Comparison of ENCODE assay signal across 8 cellular contexts in genomic region chr3:184227481-184227935, GRCh38. TPM values are rescaled to one million over a fixed set of nuclear protein-coding genes. Genes with fewer than 3 reads are reported as not detected.
DNase-seq lines count a peak whose midpoint lies in the region; ATAC-seq and TF ChIP-seq lines count a peak whose summit lies in the region.

No MANE protein-coding gene starts in this region.

- H3K27ac Mint-ChIP-seq in CD4-positive, alpha-beta T cell: no peak overlapping the region
- no peak overlapping the region for H3K27ac Mint-ChIP-seq in activated T-cell treated with anti-CD3 and anti-CD28 coated beads, Interleukin-2, amount 50 U/mL, for 72 hours

- no peaks in the 10 kb centered on the region for H3F3A ChIP-seq in OCI-LY1 (ENCODE audit: insufficient read depth, low read length)

- no peak overlapping the region for H3K4me3 ChIP-seq in OCI-LY1 (ENCODE audit: low read depth, low read length, poor library complexity, severe bottlenecking)

- peaks cover 14% of the 10 kb centered on the region for H3K4me1 Mint-ChIP-seq in CD4-positive, alpha-beta T cell (ENCODE audit: low read depth)
- H3K4me1 Mint-ChIP-seq in activated T-cell treated with anti-CD3 and anti-CD28 coated beads, Interleukin-2, amount 50 U/mL, for 72 hours (ENCODE audit: low read depth): peaks cover 5% of the 10 kb centered on the region

- no peak overlapping the region for H3K9ac ChIP-seq in OCI-LY1 (ENCODE audit: low read length)

- H3K9me2 ChIP-seq in OCI-LY1 (ENCODE audit: low read depth, low read length): no peaks in the 10 kb centered on the region

- H3K4me1 ChIP-seq in OCI-LY1 (ENCODE audit: insufficient read depth, low read length, severe bottlenecking): peaks cover 14% of the 10 kb centered on the region

- DNase-seq in CD4-positive, alpha-beta T cell: peak; percentile 22 to 54 (median 40)
- peak; percentile 63 to 66 for DNase-seq in activated T-cell treated with anti-CD3 and anti-CD28 coated beads, Interleukin-2, amount 50 U/mL, for 72 hours
- peak; percentile 34 for DNase-seq in glomerular visceral epithelial cell (ENCODE audit: extremely low spot score)
- peak; percentile 49 for DNase-seq in stimulated activated CD4-positive, alpha-beta T cell treated with anti-CD3 and anti-CD28 coated beads, Interleukin-2, amount 100 ng/mL, for 4 hours (ENCODE audit: low read depth)
- no peak for DNase-seq in occipital lobe (lab: John Stamatoyannopoulos, UW)

- no peaks in the 10 kb centered on the region for H3K9me3 Mint-ChIP-seq in CD4-positive, alpha-beta T cell
- no peaks in the 10 kb centered on the region for H3K9me3 Mint-ChIP-seq in activated T-cell treated with anti-CD3 and anti-CD28 coated beads, Interleukin-2, amount 50 U/mL, for 72 hours

- POLR2A ChIA-PET in CD4-positive, alpha-beta T cell (lab: Charles Lee): interaction anchor here (1.1 to 2.0 kb wide), 2 partner anchors 23 to 90 kb away, joined by 3 to 7 read pairs; no protein-coding TSS in a partner anchor

- H3K36me3 Mint-ChIP-seq in CD4-positive, alpha-beta T cell (ENCODE audit: low read depth): no peaks in the 10 kb centered on the region
- H3K36me3 Mint-ChIP-seq in activated T-cell treated with anti-CD3 and anti-CD28 coated beads, Interleukin-2, amount 50 U/mL, for 72 hours (ENCODE audit: insufficient read depth in 2 of 2): no peaks in the 10 kb centered on the region

- H3K27me3 Mint-ChIP-seq in CD4-positive, alpha-beta T cell: peaks cover 74% of the 10 kb centered on the region
- H3K27me3 Mint-ChIP-seq in activated T-cell treated with anti-CD3 and anti-CD28 coated beads, Interleukin-2, amount 50 U/mL, for 72 hours (ENCODE audit: low read depth): peaks cover 59% of the 10 kb centered on the region

- ATAC-seq in CD4-positive, alpha-beta T cell (ENCODE audit: poor library complexity): peak; percentile 42
- peak; percentile 48 for ATAC-seq in GM19395 (IDR thresholded peaks at IDR 0.05; ENCODE audit: unreplicated experiment)
- peak; percentile 37 to 55 for ATAC-seq in activated T-cell treated with anti-CD3 and anti-CD28 coated beads, Interleukin-2, amount 50 U/mL, for 72 hours (replicated peaks in 1 of 2)
- ATAC-seq in GM19328 (IDR thresholded peaks at IDR 0.05; ENCODE audit: unreplicated experiment): no peak

- peaks cover 42% of the 10 kb centered on the region for H3K27me3 ChIP-seq in CD4-positive, alpha-beta T cell (ENCODE audit: control insufficient read depth, insufficient read depth, low read length)
- H3K27me3 ChIP-seq in OCI-LY1 (ENCODE audit: insufficient read depth, low read length): peaks cover 11% of the 10 kb centered on the region; the same call in 1 of the 2 replicates

- peak; percentile 84 for TF ChIP-seq CTCF in CD4-positive, alpha-beta T cell (IDR thresholded peaks at IDR 0.05)
- TF ChIP-seq CTCF in OCI-LY1 (IDR thresholded peaks at IDR 0.05; ENCODE audit: low read length): peak; percentile 96

- H3K27ac ChIP-seq in CD4-positive, alpha-beta T cell (ENCODE audit: low read depth, low read length): no peak overlapping the region
- H3K27ac ChIP-seq in OCI-LY1 (ENCODE audit: low read depth, low read length, poor library complexity, severe bottlenecking): no peak overlapping the region

- H2AFZ ChIP-seq in OCI-LY1 (ENCODE audit: low read length): no peak overlapping the region

- H3K9me3 ChIP-seq in CD4-positive, alpha-beta T cell (ENCODE audit: control insufficient read depth, low read length): no peaks in the 10 kb centered on the region
- H3K9me3 ChIP-seq in OCI-LY1 (ENCODE audit: low read length): no peaks in the 10 kb centered on the region

- H3K79me2 ChIP-seq in OCI-LY1 (ENCODE audit: insufficient read depth, low read length): no peaks in the 10 kb centered on the region

- H3K4me2 ChIP-seq in OCI-LY1 (ENCODE audit: low read length): no peak overlapping the region

- CTCF ChIA-PET in CD4-positive, alpha-beta T cell (lab: Charles Lee): interaction anchor here (0.6 to 3.6 kb wide), 24 partner anchors 9 to 343 kb away, joined by 3 to 21 read pairs (median 4); partner anchors contain the start of genes ABCF3, ALG3, CAMK2N2 and EEF1AKMT4

- H4K20me1 ChIP-seq in OCI-LY1 (ENCODE audit: insufficient read depth, low read length): no peaks in the 10 kb centered on the region

- intact Hi-C loops in CD4-positive, alpha-beta T cell (cut with DNase I, micrococcal nuclease): loop anchor here (1.0 to 5.0 kb wide), 4 partner anchors 23 to 317 kb away; no protein-coding TSS in a partner anchor

- H3K36me3 ChIP-seq in OCI-LY1 (ENCODE audit: insufficient read depth, low read length): no peaks in the 10 kb centered on the region

- no peak overlapping the region for H3K4me3 Mint-ChIP-seq in CD4-positive, alpha-beta T cell
- no peak overlapping the region for H3K4me3 Mint-ChIP-seq in activated T-cell treated with anti-CD3 and anti-CD28 coated beads, Interleukin-2, amount 50 U/mL, for 72 hours

RNA-seq across cellular contexts. Expression of gene VWA5B2, which starts 1.9 kb away (rescaled TPM):
- not detected for total RNA-seq in CD4-positive, alpha-beta T cell
- total RNA-seq in activated T-cell treated with anti-CD3 and anti-CD28 coated beads, Interleukin-2, amount 50 U/mL, for 72 hours: under 1 TPM in 1 of 2 donors, not detected in 1; 0.07 TPM
- 0.31 TPM for total RNA-seq in occipital lobe

RNA-seq across cellular contexts. Expression of gene ALG3, which starts 21.3 kb away (rescaled TPM):
- 10 to 100 TPM; 12.0 to 13.5 TPM for total RNA-seq in CD4-positive, alpha-beta T cell
- total RNA-seq in activated T-cell treated with anti-CD3 and anti-CD28 coated beads, Interleukin-2, amount 50 U/mL, for 72 hours: 10 to 100 TPM; 22.7 to 26.3 TPM
- 10.6 TPM for total RNA-seq in occipital lobe

RNA-seq across cellular contexts. Expression of gene EEF1AKMT4, which starts 22.0 kb away (rescaled TPM):
- not detected for total RNA-seq in CD4-positive, alpha-beta T cell
- 1 to 10 TPM; 3.5 to 3.6 TPM for total RNA-seq in activated T-cell treated with anti-CD3 and anti-CD28 coated beads, Interleukin-2, amount 50 U/mL, for 72 hours
- total RNA-seq in occipital lobe: 0.94 TPM

RNA-seq across cellular contexts. Expression of gene CAMK2N2, which starts 33.8 kb away (rescaled TPM):
- not detected for total RNA-seq in CD4-positive, alpha-beta T cell
- under 1 TPM; 0.24 to 0.35 TPM for total RNA-seq in activated T-cell treated with anti-CD3 and anti-CD28 coated beads, Interleukin-2, amount 50 U/mL, for 72 hours
- 3.4 TPM for total RNA-seq in occipital lobe

RNA-seq across cellular contexts. Expression of gene ABCF3, which starts 41.5 kb away (rescaled TPM):
- 100 to 1,000 TPM; 163 to 166 TPM for total RNA-seq in CD4-positive, alpha-beta T cell
- total RNA-seq in activated T-cell treated with anti-CD3 and anti-CD28 coated beads, Interleukin-2, amount 50 U/mL, for 72 hours: 10 to 100 TPM; 70.8 to 71.6 TPM
- total RNA-seq in occipital lobe: 41.2 TPM
